Comparison of ENCODE assay signal across 30 cellular contexts in genomic region chr6:135940783-135941182, GRCh38.
"Had no signal": no experiment of that assay in that cellular context is flagged by ENCODE, and none has a peak within 500 bp of the region (broad histone marks: within the 10 kb centered on the region; RNA-seq: fewer than 3 reads in every experiment).

No MANE protein-coding gene starts in this region.

- H3K27me3 ChIP-seq: adrenal gland, body of pancreas, esophagus muscularis mucosa had no signal

- H3K4me3 ChIP-seq: adrenal gland, body of pancreas, esophagus muscularis mucosa had no signal

- H3K36me3 ChIP-seq: adrenal gland, esophagus muscularis mucosa, WERI-Rb-1 had no signal

- H3K9me3 ChIP-seq: adrenal gland, body of pancreas, esophagus muscularis mucosa had no signal

- H3K4me1 ChIP-seq: body of pancreas had no signal

- DNase-seq: activated B cell treated with CpG ODN at 0.5 μM for 24 hours; activated CD4-positive, alpha-beta memory T cell treated with anti-CD3 and anti-CD28 coated beads for 36 hours; activated CD4-positive, alpha-beta T cell treated with anti-CD3 and anti-CD28 coated beads for 36 hours; activated CD4-positive, alpha-beta T cell treated with anti-CD3 and anti-CD28 coated beads, Interleukin-2, amount 10 ng/mL, durations not matched to agents 24 days and 14 days; activated CD8-positive, alpha-beta memory T cell treated with anti-CD3 and anti-CD28 coated beads, Interleukin-2, amount 10 ng/mL, durations not matched to agents 7 days and 5 days; activated CD8-positive, alpha-beta memory T cell treated with anti-CD3 and anti-CD28 coated beads, Interleukin-2, amount 50 U/mL, for 4 hours; activated CD8-positive, alpha-beta T cell treated with anti-CD3 and anti-CD28 coated beads, Interleukin-2, amount 10 ng/mL, durations not matched to agents 7 days and 5 days; activated effector memory CD4-positive, alpha-beta T cell treated with anti-CD3 and anti-CD28 coated beads, Interleukin-2, amount 50 U/mL, for 16 hours; activated naive CD4-positive, alpha-beta T cell treated with anti-CD3 and anti-CD28 coated beads for 36 hours; activated naive CD8-positive, alpha-beta T cell treated with anti-CD3 and anti-CD28 coated beads for 36 hours; activated naive CD8-positive, alpha-beta T cell treated with anti-CD3 and anti-CD28 coated beads, Interleukin-2, amount 50 U/mL, for 24 hours; activated T-cell treated with anti-CD3 and anti-CD28 coated beads, Interleukin-2, amount 50 U/mL, for 1 hour; activated T-cell treated with anti-CD3 and anti-CD28 coated beads, Interleukin-2, amount 50 U/mL, for 48 hours; adrenal gland; amygdala; aorta; body of pancreas; caudate nucleus; cortex of kidney; dermis blood vessel endothelial cell; effector CD4-positive, alpha-beta T cell; effector memory CD8-positive, alpha-beta T cell; erythroblast; head of caudate nucleus; T-helper 1 cell; T-helper 17 cell; T1000; WERI-Rb-1 had no signal

- H3K27ac ChIP-seq: adrenal gland, body of pancreas, esophagus muscularis mucosa had no signal

- ATAC-seq: activated CD4-positive, alpha-beta T cell treated with anti-CD3 and anti-CD28 coated beads for 36 hours; activated CD4-positive, CD25-positive, alpha-beta regulatory T cell treated with anti-CD3 and anti-CD28 coated beads, Interleukin-2, amount 50 U/mL, for 24 hours; activated CD8-positive, alpha-beta memory T cell treated with anti-CD3 and anti-CD28 coated beads, Interleukin-2, amount 10 ng/mL, durations not matched to agents 7 days and 5 days; activated CD8-positive, alpha-beta T cell treated with anti-CD3 and anti-CD28 coated beads, Interleukin-2, amount 10 ng/mL, durations not matched to agents 7 days and 5 days; activated naive CD8-positive, alpha-beta T cell treated with anti-CD3 and anti-CD28 coated beads, Interleukin-2, amount 50 U/mL, for 24 hours; body of pancreas; effector memory CD8-positive, alpha-beta T cell; T-helper 17 cell had no signal
